In the genomic region with DNA sequence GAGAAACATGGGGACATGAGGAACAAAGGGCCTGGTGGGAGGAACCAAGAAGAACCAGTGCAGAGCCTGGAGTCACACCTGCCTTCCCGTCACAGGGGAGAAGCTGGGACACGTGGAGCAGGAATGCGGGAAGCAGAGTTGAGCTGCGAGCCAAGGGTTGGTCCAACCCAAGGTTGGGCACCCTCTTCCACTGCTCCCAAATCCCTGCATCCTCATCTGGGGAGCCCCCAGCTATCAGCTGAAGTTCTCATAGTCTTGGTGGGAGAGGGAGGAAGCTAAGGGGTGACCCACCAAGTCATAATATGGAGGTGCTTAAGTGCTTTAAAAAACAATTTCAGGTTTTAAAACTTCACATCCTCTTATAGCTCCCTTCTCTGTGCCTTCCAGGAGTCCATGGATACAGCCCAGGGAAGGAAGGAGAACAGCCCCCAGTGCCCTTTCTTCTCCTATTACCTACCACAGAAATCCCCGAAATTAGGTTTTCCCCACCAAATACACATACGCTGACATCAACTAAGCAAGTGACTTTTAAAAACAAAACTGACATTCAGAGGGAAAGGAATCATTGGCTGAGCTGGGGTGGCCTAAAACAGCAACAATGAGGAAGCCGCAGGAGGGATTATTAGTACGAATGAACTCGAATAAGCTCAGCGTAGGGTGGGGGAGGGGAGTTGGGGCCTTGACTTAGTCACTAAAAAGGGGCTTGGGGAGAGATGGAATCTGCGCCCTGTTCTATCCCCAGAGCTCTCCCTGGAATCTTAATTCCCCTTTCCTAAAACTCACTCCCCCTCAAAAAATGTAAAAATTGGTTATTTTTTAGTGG, we compare ENCODE assay signal across 12 cellular contexts. TPM values are rescaled to one million over a fixed set of nuclear protein-coding genes. Genes with fewer than 3 reads are reported as not detected.
DNase-seq lines count a peak whose midpoint lies in the region; ATAC-seq and TF ChIP-seq lines count a peak whose summit lies in the region.
"Had no signal": no experiment of that assay in that cellular context is flagged by ENCODE, and none has a peak within 500 bp of the region (broad histone marks: within the 10 kb centered on the region; RNA-seq: fewer than 3 reads in every experiment).

No MANE protein-coding gene starts in this region.

- H3K36me3 ChIP-seq in iPS-20b (ENCODE audit: insufficient read depth, low read depth, low read length) (peaks cover 86% of the 10 kb centered on the region), transverse colon (peaks cover 0 to 41% (median 13%) of the 10 kb centered on the region in 4 donors)

- H3K4me1 ChIP-seq in iPS-20b (ENCODE audit: insufficient read depth, low read length) (peaks cover 23% of the 10 kb centered on the region), transverse colon (peaks cover 4 to 30% (median 28%) of the 10 kb centered on the region in 4 donors)

- H3K36me3 Mint-ChIP-seq in activated naive CD4-positive, alpha-beta T cell treated with anti-CD3 and anti-CD28 coated beads, Interleukin-2, amount 50 U/mL, for 24 hours: peaks cover 14% of the 10 kb centered on the region
- peaks cover 78% of the 10 kb centered on the region for H3K36me3 Mint-ChIP-seq in activated CD4-positive, alpha-beta memory T cell treated with anti-CD3 and anti-CD28 coated beads, Interleukin-2, amount 10 ng/mL, durations not matched to agents 7 days and 5 days (ENCODE audit: low read depth)

- in situ Hi-C loops in transverse colon (cut with MboI; ENCODE audit: low pct_ligation_motif_present in 1 of 4, low pct_unique_long_range_greater_than_20kb in 1 of 4, low sequenced_read_pairs in 3 of 4): no loop called here

- ATAC-seq in HG03457 (IDR thresholded peaks at IDR 0.05; ENCODE audit: unreplicated experiment) (no peak), GM21367 (IDR thresholded peaks at IDR 0.05; ENCODE audit: unreplicated experiment) (no peak)

- no peaks in the 10 kb centered on the region for H3K27me3 Mint-ChIP-seq in activated naive CD4-positive, alpha-beta T cell treated with anti-CD3 and anti-CD28 coated beads, Interleukin-2, amount 50 U/mL, for 24 hours
- no peaks in the 10 kb centered on the region for H3K27me3 Mint-ChIP-seq in activated CD4-positive, alpha-beta memory T cell treated with anti-CD3 and anti-CD28 coated beads, Interleukin-2, amount 10 ng/mL, durations not matched to agents 7 days and 5 days

- peak overlapping the region; percentile 47 for H3K27ac Mint-ChIP-seq in activated naive CD4-positive, alpha-beta T cell treated with anti-CD3 and anti-CD28 coated beads, Interleukin-2, amount 50 U/mL, for 24 hours
- peak overlapping the region; percentile 44 for H3K27ac Mint-ChIP-seq in activated CD4-positive, alpha-beta memory T cell treated with anti-CD3 and anti-CD28 coated beads, Interleukin-2, amount 10 ng/mL, durations not matched to agents 7 days and 5 days

- CTCF ChIA-PET in activated CD4-positive, alpha-beta memory T cell treated with anti-CD3 and anti-CD28 coated beads, Interleukin-2, amount 10 ng/mL, durations not matched to agents 7 days and 5 days (lab: Charles Lee): interaction anchor here (0.7 to 7.2 kb wide), 7 partner anchors 11 to 45 kb away, joined by 3 to 86 read pairs (median 5); partner anchors contain the start of genes ESYT1, MYL6B, SMARCC2 and ZC3H10

- H3K9ac ChIP-seq in iPS-20b (ENCODE audit: low read depth, low read length): peak overlapping the region; percentile 20; the same call in 1 of the 2 replicates

- TF ChIP-seq EP300 in transverse colon (IDR thresholded peaks at IDR 0.05; ENCODE audit: low read depth): no peak

- no peak for TF ChIP-seq CTCF in transverse colon (IDR thresholded peaks at IDR 0.05)

- no peak for DNase-seq in activated naive CD4-positive, alpha-beta T cell treated with anti-CD3 and anti-CD28 coated beads, Interleukin-2, amount 50 U/mL, for 16 hours
- no peak for DNase-seq in activated CD4-positive, alpha-beta memory T cell treated with anti-CD3 and anti-CD28 coated beads, Interleukin-2, amount 10 ng/mL, durations not matched to agents 7 days and 5 days
- DNase-seq in transverse colon (no peak), hepatic stellate cell (ENCODE audit: low spot score) (no peak)
- DNase-seq: GOT3; NCI-H2029 treated with DMSO at 0.1 percent for 48 hours; SHP77; stimulated activated naive CD4-positive, alpha-beta T cell treated with Interleukin-2 at 50 U/mL for 16 hours had no signal

- intact Hi-C loops in transverse colon (cut with DNase I; ENCODE audit: low total_unique reads): no loop called here

- no peaks in the 10 kb centered on the region for H3K27me3 ChIP-seq in iPS-20b (ENCODE audit: insufficient read depth, low read length)
- H3K27me3 ChIP-seq in transverse colon: no peaks in the 10 kb centered on the region

- 55 to 56% methylated on average over 10 to 11 of the region's 11 CpGs for WGBS in transverse colon (ENCODE audit: low coverage in 1 of 2), 2 donors

- H3K4me3 Mint-ChIP-seq in activated naive CD4-positive, alpha-beta T cell treated with anti-CD3 and anti-CD28 coated beads, Interleukin-2, amount 50 U/mL, for 24 hours: no peak overlapping the region
- H3K4me3 Mint-ChIP-seq in activated CD4-positive, alpha-beta memory T cell treated with anti-CD3 and anti-CD28 coated beads, Interleukin-2, amount 10 ng/mL, durations not matched to agents 7 days and 5 days: no peak overlapping the region

- POLR2A ChIA-PET in activated CD4-positive, alpha-beta memory T cell treated with anti-CD3 and anti-CD28 coated beads, Interleukin-2, amount 10 ng/mL, durations not matched to agents 7 days and 5 days (lab: Charles Lee): interaction anchor here (1.0 to 9.2 kb wide), 14 partner anchors 8 to 473 kb away, joined by 3 to 178 read pairs (median 7); partner anchors contain the start of genes ESYT1, MYL6B, PA2G4 and SMARCC2

- TF ChIP-seq POLR2A in transverse colon (IDR thresholded peaks at IDR 0.05): peak; percentile 33

- H3K9me3 ChIP-seq in iPS-20b (ENCODE audit: insufficient read depth, low read depth, low read length) (no peaks in the 10 kb centered on the region), transverse colon (no peaks in the 10 kb centered on the region)

- H3K4me3 ChIP-seq in iPS-20b (ENCODE audit: low read length) (no peak overlapping the region), transverse colon (no peak overlapping the region)

- H3K27ac ChIP-seq in iPS-20b (ENCODE audit: low read length) (no peak overlapping the region), transverse colon (peak overlapping the region; percentile 94 to 100 (median 98))

- no peaks in the 10 kb centered on the region for H3K9me3 Mint-ChIP-seq in activated naive CD4-positive, alpha-beta T cell treated with anti-CD3 and anti-CD28 coated beads, Interleukin-2, amount 50 U/mL, for 24 hours
- no peaks in the 10 kb centered on the region for H3K9me3 Mint-ChIP-seq in activated CD4-positive, alpha-beta memory T cell treated with anti-CD3 and anti-CD28 coated beads, Interleukin-2, amount 10 ng/mL, durations not matched to agents 7 days and 5 days

- peaks cover 30% of the 10 kb centered on the region for H3K4me1 Mint-ChIP-seq in activated naive CD4-positive, alpha-beta T cell treated with anti-CD3 and anti-CD28 coated beads, Interleukin-2, amount 50 U/mL, for 24 hours
- H3K4me1 Mint-ChIP-seq in activated CD4-positive, alpha-beta memory T cell treated with anti-CD3 and anti-CD28 coated beads, Interleukin-2, amount 10 ng/mL, durations not matched to agents 7 days and 5 days: peaks cover 37% of the 10 kb centered on the region

RNA-seq across cellular contexts. Expression of gene MYL6, which starts 4.5 kb away (rescaled TPM):
- 1,000 to 10,000 TPM; 1,594 to 1,602 TPM for total RNA-seq in activated CD4-positive, alpha-beta memory T cell treated with anti-CD3 and anti-CD28 coated beads, Interleukin-2, amount 10 ng/mL, durations not matched to agents 7 days and 5 days
- total RNA-seq in transverse colon: 1,000 to 10,000 TPM; 1,233 to 3,440 (median 2,458) TPM

RNA-seq across cellular contexts. Expression of gene MYL6B, which starts 10.3 kb away (rescaled TPM):
- 10 to 100 TPM; 60.4 to 63.2 TPM for total RNA-seq in activated CD4-positive, alpha-beta memory T cell treated with anti-CD3 and anti-CD28 coated beads, Interleukin-2, amount 10 ng/mL, durations not matched to agents 7 days and 5 days
- total RNA-seq in transverse colon: 10 to 100 TPM in 3 of 4 donors, not detected in 1; 26.4 to 30.0 (median 26.7) TPM

RNA-seq across cellular contexts. Expression of gene SMARCC2, which starts 26.6 kb away (rescaled TPM):
- total RNA-seq in activated CD4-positive, alpha-beta memory T cell treated with anti-CD3 and anti-CD28 coated beads, Interleukin-2, amount 10 ng/mL, durations not matched to agents 7 days and 5 days: 100 to 1,000 TPM; 133 to 137 TPM
- 100 to 1,000 TPM in 3 of 4 donors, 10 to 100 TPM in 1; 63.8 to 231 (median 135) TPM for total RNA-seq in transverse colon

RNA-seq across cellular contexts. Expression of gene ESYT1, which starts 34.6 kb away (rescaled TPM):
- total RNA-seq in activated CD4-positive, alpha-beta memory T cell treated with anti-CD3 and anti-CD28 coated beads, Interleukin-2, amount 10 ng/mL, durations not matched to agents 7 days and 5 days: 100 to 1,000 TPM; 266 to 279 TPM
- 100 to 1,000 TPM in 2 of 4 donors, 10 to 100 TPM in 2; 94.2 to 133 (median 97.9) TPM for total RNA-seq in transverse colon

RNA-seq across cellular contexts. Expression of gene ZC3H10, which starts 44.6 kb away (rescaled TPM):
- 10 to 100 TPM in 1 of 2 experiments, 1 to 10 TPM in 1; 8.0 to 10.3 TPM for total RNA-seq in activated CD4-positive, alpha-beta memory T cell treated with anti-CD3 and anti-CD28 coated beads, Interleukin-2, amount 10 ng/mL, durations not matched to agents 7 days and 5 days
- 10 to 100 TPM in 1 of 4 donors, 1 to 10 TPM in 3; 3.7 to 10.1 (median 4.5) TPM for total RNA-seq in transverse colon
